Comparison of ENCODE assay signal across 33 cellular contexts in the genomic region with DNA sequence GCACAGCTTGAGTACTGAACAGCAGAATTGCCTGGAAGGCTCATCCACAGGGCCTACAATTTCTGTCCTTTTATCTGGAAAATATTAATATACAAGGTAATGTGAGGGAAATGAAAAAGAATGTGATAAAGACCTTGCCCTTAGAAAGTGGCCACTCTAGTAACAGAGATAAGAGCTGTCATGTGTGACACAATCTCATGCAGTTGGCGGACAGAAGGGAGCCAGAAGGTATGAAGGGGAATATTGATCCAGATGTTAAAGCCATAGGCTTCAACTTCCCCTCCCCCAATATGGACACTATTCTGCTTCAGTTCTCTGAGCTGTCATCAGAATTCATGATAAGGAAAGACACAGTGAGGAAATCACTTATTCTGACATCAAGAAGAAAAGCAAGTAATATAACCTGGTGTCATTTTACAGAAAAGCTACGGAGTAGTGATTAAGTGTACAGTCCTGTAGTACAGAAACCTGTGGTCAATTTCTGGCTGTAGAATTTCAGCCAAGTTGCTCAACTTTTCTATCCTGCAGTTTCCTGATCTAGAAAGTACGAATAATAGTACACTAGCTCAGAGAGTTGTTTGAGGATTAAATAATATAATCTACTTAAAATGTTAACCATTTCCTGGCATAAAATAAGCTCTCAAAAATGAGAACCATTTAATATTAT.
DNase-seq lines count a peak whose midpoint lies in the region; ATAC-seq and TF ChIP-seq lines count a peak whose summit lies in the region.
"Had no signal": no experiment of that assay in that cellular context is flagged by ENCODE, and none has a peak within 500 bp of the region (broad histone marks: within the 10 kb centered on the region; RNA-seq: fewer than 3 reads in every experiment).

No MANE protein-coding gene starts in this region.

- no peaks in the 10 kb centered on the region for H3K27me3 ChIP-seq in RWPE2 (ENCODE audit: insufficient read depth, poor library complexity, severe bottlenecking)
- no peaks in the 10 kb centered on the region for H3K27me3 ChIP-seq in uterus
- no peaks in the 10 kb centered on the region for H3K27me3 ChIP-seq in esophagus muscularis mucosa
- H3K27me3 ChIP-seq: esophagus squamous epithelium, MG63, upper lobe of right lung had no signal

- H3K27me3 Mint-ChIP-seq in natural killer cell (ENCODE audit: low read depth in 2 of 2), result no peaks in the 10 kb centered on the region
- H3K27me3 Mint-ChIP-seq: naive thymus-derived CD8-positive, alpha-beta T cell had no signal

- TF ChIP-seq CTCF in RWPE2 (IDR thresholded peaks at IDR 0.05; ENCODE audit: poor library complexity, severe bottlenecking), result no peak
- no peak for TF ChIP-seq CTCF in uterus (IDR thresholded peaks at IDR 0.05)
- no peak for TF ChIP-seq CTCF in esophagus muscularis mucosa (IDR thresholded peaks at IDR 0.05)
- no peak for TF ChIP-seq CTCF in natural killer cell (IDR thresholded peaks at IDR 0.05)

- DNase-seq in HCEC 1CT, result peak; percentile 73
- no peak for DNase-seq in RWPE2 (ENCODE audit: low spot score)
- peak; percentile 49 for DNase-seq in fibroblast of gingiva (ENCODE audit: low read depth)
- DNase-seq in retina, result peak; percentile 8
- no peak for DNase-seq in uterus
- no peak for DNase-seq in esophagus muscularis mucosa (ENCODE audit: extremely low spot score)
- DNase-seq in natural killer cell, result no peak
- DNase-seq: activated CD4-positive, alpha-beta T cell treated with anti-CD3 and anti-CD28 coated beads for 4 hours; activated gamma-delta T cell; activated T-cell treated with anti-CD3 and anti-CD28 coated beads, Interleukin-2, amount 50 U/mL, for 1 hour; Calu3; cortex of kidney; DMS79 treated with DMSO at 0.1 percent for 48 hours; esophagus squamous epithelium; GF-D8; islet precursor cell; KBM-7; lower lobe of right lung; MG63; naive thymus-derived CD8-positive, alpha-beta T cell; NCI-H2029 treated with DMSO at 0.1 percent for 48 hours; NCI-H446; PC-3; SHP77 treated with DMSO at 0.1 percent for 48 hours; stimulated activated CD4-positive, alpha-beta T cell treated with anti-CD3 and anti-CD28 coated beads, Interleukin-12 subunit alpha, Interleukin-12 subunit beta, amount 100 ng/mL, for 4 hours; stimulated activated CD4-positive, alpha-beta T cell treated with anti-CD3 and anti-CD28 coated beads, Interleukin-4, amount 100 ng/mL, for 1 hour; substantia nigra; T-helper 9 cell; upper lobe of right lung had no signal

- H3K9me3 Mint-ChIP-seq in natural killer cell, result no peaks in the 10 kb centered on the region
- H3K9me3 Mint-ChIP-seq: naive thymus-derived CD8-positive, alpha-beta T cell; stimulated activated effector memory CD8-positive, alpha-beta T cell treated with anti-CD3 and anti-CD28 coated beads, Interleukin-12 subunit alpha, Interleukin-12 subunit beta, amount 100 ng/mL, for 72 hours had no signal

- H3K4me1 ChIP-seq in RWPE2 (ENCODE audit: insufficient read depth, poor library complexity, severe bottlenecking), result no peaks in the 10 kb centered on the region
- H3K4me1 ChIP-seq in uterus, result no peaks in the 10 kb centered on the region
- peaks cover 0 to 23% (median 19%) of the 10 kb centered on the region in 4 donors for H3K4me1 ChIP-seq in esophagus muscularis mucosa
- H3K4me1 ChIP-seq: esophagus squamous epithelium, HAP-1, lower lobe of right lung had no signal

- H3K27ac ChIP-seq in RWPE2 (ENCODE audit: poor library complexity, severe bottlenecking), result no peak overlapping the region
- H3K27ac ChIP-seq in uterus, result no peak overlapping the region
- no peak overlapping the region for H3K27ac ChIP-seq in esophagus muscularis mucosa (replicated peaks in 1 of 4)
- H3K27ac ChIP-seq: esophagus squamous epithelium, lower lobe of right lung, upper lobe of right lung, VCaP had no signal

- H3K36me3 Mint-ChIP-seq in natural killer cell, result no peaks in the 10 kb centered on the region
- H3K36me3 Mint-ChIP-seq: stimulated activated effector memory CD8-positive, alpha-beta T cell treated with anti-CD3 and anti-CD28 coated beads, Interleukin-12 subunit alpha, Interleukin-12 subunit beta, amount 100 ng/mL, for 72 hours had no signal

- H3K9me3 ChIP-seq in RWPE2 (ENCODE audit: severe bottlenecking) (no peaks in the 10 kb centered on the region), uterus (no peaks in the 10 kb centered on the region), esophagus muscularis mucosa (no peaks in the 10 kb centered on the region)
- H3K9me3 ChIP-seq: esophagus squamous epithelium, HAP-1, lower lobe of right lung, upper lobe of right lung had no signal

- WGBS in esophagus muscularis mucosa, result 84% methylated on average over 3 of the region's 3 CpGs

- no peak for TF ChIP-seq EP300 in esophagus muscularis mucosa (IDR thresholded peaks at IDR 0.05)

- ATAC-seq in RWPE2 (ENCODE audit: low read depth) (peak; percentile 33; the same call in 2 of the 3 replicates), natural killer cell (no peak)
- ATAC-seq: lower lobe of right lung; naive thymus-derived CD8-positive, alpha-beta T cell; PC-3; stimulated activated effector memory CD8-positive, alpha-beta T cell treated with anti-CD3 and anti-CD28 coated beads, Interleukin-12 subunit alpha, Interleukin-12 subunit beta, amount 100 ng/mL, for 72 hours; upper lobe of right lung had no signal

- intact Hi-C loops in uterus (cut with DNase I; ENCODE audit: low total_unique reads) (no loop called here), esophagus muscularis mucosa (cut with DNase I) (no loop called here), natural killer cell (cut with micrococcal nuclease) (no loop called here)

- H3K36me3 ChIP-seq in RWPE2 (ENCODE audit: low read depth) (no peaks in the 10 kb centered on the region), uterus (no peaks in the 10 kb centered on the region), esophagus muscularis mucosa (no peaks in the 10 kb centered on the region)
- H3K36me3 ChIP-seq: esophagus squamous epithelium, HAP-1, lower lobe of right lung, MG63, upper lobe of right lung had no signal

- no peak overlapping the region for H3K4me3 Mint-ChIP-seq in natural killer cell
- H3K4me3 Mint-ChIP-seq: CD14-positive monocyte; naive thymus-derived CD8-positive, alpha-beta T cell; stimulated activated effector memory CD8-positive, alpha-beta T cell treated with anti-CD3 and anti-CD28 coated beads, Interleukin-12 subunit alpha, Interleukin-12 subunit beta, amount 100 ng/mL, for 72 hours had no signal

- TF ChIP-seq POLR2A in uterus (IDR thresholded peaks at IDR 0.05) (no peak), esophagus muscularis mucosa (IDR thresholded peaks at IDR 0.05; ENCODE audit: low read depth) (no peak)

- no peaks in the 10 kb centered on the region for H3K4me1 Mint-ChIP-seq in natural killer cell
- H3K4me1 Mint-ChIP-seq: CD14-positive monocyte; naive thymus-derived CD8-positive, alpha-beta T cell; stimulated activated effector memory CD8-positive, alpha-beta T cell treated with anti-CD3 and anti-CD28 coated beads, Interleukin-12 subunit alpha, Interleukin-12 subunit beta, amount 100 ng/mL, for 72 hours had no signal

- H3K4me3 ChIP-seq in RWPE2 (ENCODE audit: severe bottlenecking) (no peak overlapping the region), uterus (no peak overlapping the region), esophagus muscularis mucosa (no peak overlapping the region)
- H3K4me3 ChIP-seq: esophagus squamous epithelium, HAP-1, lower lobe of right lung, MG63, upper lobe of right lung had no signal

- no peak overlapping the region for H3K27ac Mint-ChIP-seq in natural killer cell
- H3K27ac Mint-ChIP-seq: CD14-positive monocyte; naive thymus-derived CD8-positive, alpha-beta T cell; stimulated activated effector memory CD8-positive, alpha-beta T cell treated with anti-CD3 and anti-CD28 coated beads, Interleukin-12 subunit alpha, Interleukin-12 subunit beta, amount 100 ng/mL, for 72 hours had no signal

Comparison
In these comparisons a context has a peak if more than half of its experiments do, and no peak if none do; other contexts are left out.
1. DNase-seq: peak in HCEC 1CT (single experiment), fibroblast of gingiva (single experiment) and retina (single experiment); none in RWPE2 (single experiment), uterus (0 of 2), esophagus muscularis mucosa (single experiment) and natural killer cell (single experiment).